Comparison of ENCODE assay signal across 12 cellular contexts in genomic region chr3:50258979-50259378, GRCh38. TPM values are rescaled to one million over a fixed set of nuclear protein-coding genes. Genes with fewer than 3 reads are reported as not detected.
DNase-seq lines count a peak whose midpoint lies in the region; ATAC-seq, FAIRE-seq and TF ChIP-seq lines count a peak whose summit lies in the region.
"Had no signal": no experiment of that assay in that cellular context is flagged by ENCODE, and none has a peak within 500 bp of the region (broad histone marks: within the 10 kb centered on the region; RNA-seq: fewer than 3 reads in every experiment).

No MANE protein-coding gene starts in this region.

- H3K36me3 ChIP-seq in GM23248 (ENCODE audit: low read depth): peaks cover 13% of the 10 kb centered on the region
- peaks cover 19 to 20% of the 10 kb centered on the region in 2 experiments for H3K36me3 ChIP-seq in keratinocyte (ENCODE audit: control insufficient read depth in 2 of 2, extremely low read depth in 1 of 2, insufficient read depth in 2 of 2, low read length in 2 of 2)

- peaks cover 35% of the 10 kb centered on the region for H3K79me2 ChIP-seq in GM23248 (ENCODE audit: insufficient read depth)
- no peaks in the 10 kb centered on the region for H3K79me2 ChIP-seq in keratinocyte (ENCODE audit: control insufficient read depth, insufficient read depth, low read length)

- WGBS in GM23248 (ENCODE audit: low coverage in 1 of 2, low lambda C conversion rate in 2 of 2, missing lambda C conversion rate in 2 of 2), 2 experiments: 46 to 54% methylated on average over 16 of the region's 16 CpGs

- H3K27me3 Mint-ChIP-seq in activated T-helper 17 cell treated with anti-CD3 and anti-CD28 coated beads, Interleukin-2, amount 50 U/mL, for 72 hours: no peaks in the 10 kb centered on the region

- peak overlapping the region; percentile 68 for H3K4me3 Mint-ChIP-seq in activated T-helper 17 cell treated with anti-CD3 and anti-CD28 coated beads, Interleukin-2, amount 50 U/mL, for 72 hours

- no peak overlapping the region for H3K9ac ChIP-seq in GM23248
- H3K9ac ChIP-seq in keratinocyte (ENCODE audit: control insufficient read depth, extremely low read depth, insufficient read depth, low read length): no peak overlapping the region

- H4K20me1 ChIP-seq in GM23248 (ENCODE audit: insufficient read depth) (no peaks in the 10 kb centered on the region), keratinocyte (ENCODE audit: control insufficient read depth, extremely low read depth, insufficient read depth, low read length) (no peaks in the 10 kb centered on the region)

- H3K4me2 ChIP-seq in GM23248 (ENCODE audit: unreplicated experiment): no peak overlapping the region
- H3K4me2 ChIP-seq in keratinocyte (ENCODE audit: control insufficient read depth, extremely low read depth, insufficient read depth, low read depth, low read length): no peak overlapping the region

- no peak overlapping the region for H3K4me3 ChIP-seq in GM23248
- no peak overlapping the region for H3K4me3 ChIP-seq in keratinocyte (ENCODE audit: control insufficient read depth in 2 of 3, extremely low read depth in 1 of 3, insufficient read depth in 2 of 3, low read depth in 1 of 3, low read length in 3 of 3)
- no peak overlapping the region for H3K4me3 ChIP-seq in skin epidermis

- H3K9me1 ChIP-seq in keratinocyte (ENCODE audit: control insufficient read depth, extremely low read depth, insufficient read depth, low read length): no peaks in the 10 kb centered on the region

- DNase-seq in GM23248 (no peak), keratinocyte (ENCODE audit: low read depth, low spot score) (no peak), iPS-NIHi7 (ENCODE audit: extremely low spot score) (no peak), T-helper 9 cell (no peak)
- DNase-seq: NCI-H1105, NCI-H748 treated with DMSO at 0.1 percent for 48 hours had no signal

- H3K9me3 Mint-ChIP-seq in activated T-helper 17 cell treated with anti-CD3 and anti-CD28 coated beads, Interleukin-2, amount 50 U/mL, for 72 hours: no peaks in the 10 kb centered on the region

- H2AFZ ChIP-seq in GM23248 (no peak overlapping the region), keratinocyte (ENCODE audit: control insufficient read depth, low read length) (no peak overlapping the region)

- H3K9me3 ChIP-seq in GM23248 (ENCODE audit: low read depth): no peaks in the 10 kb centered on the region
- H3K9me3 ChIP-seq in keratinocyte (ENCODE audit: control insufficient read depth, low read depth, low read length): no peaks in the 10 kb centered on the region

- 0 out of 2 replicates have a peak overlapping the region, but pooled peaks have one; percentile 4 for H3K27ac ChIP-seq in GM23248
- peak overlapping the region; percentile 20 for H3K27ac ChIP-seq in keratinocyte (ENCODE audit: control insufficient read depth, insufficient read depth, low read length)
- H3K27ac ChIP-seq in skin epidermis: peak overlapping the region in 15 of 21 experiments; percentile 4 to 99 (median 96)

- peaks cover 6% of the 10 kb centered on the region; the same call in 1 of the 2 replicates for H3F3A ChIP-seq in GM23248 (ENCODE audit: insufficient read depth)

- no peaks in the 10 kb centered on the region for H3K4me1 Mint-ChIP-seq in activated T-helper 17 cell treated with anti-CD3 and anti-CD28 coated beads, Interleukin-2, amount 50 U/mL, for 72 hours

- ATAC-seq in activated T-helper 17 cell treated with anti-CD3 and anti-CD28 coated beads, Interleukin-2, amount 50 U/mL, for 72 hours (replicated peaks): no peak
- no peak for ATAC-seq in GM19467 (IDR thresholded peaks at IDR 0.05; ENCODE audit: unreplicated experiment)
- ATAC-seq in GM19452 (IDR thresholded peaks at IDR 0.05; ENCODE audit: unreplicated experiment): no peak

- H3K4me1 ChIP-seq in GM23248 (ENCODE audit: insufficient read depth): peaks cover 9% of the 10 kb centered on the region
- H3K4me1 ChIP-seq in keratinocyte (ENCODE audit: control insufficient read depth, extremely low read depth, insufficient read depth, low read length): peaks cover 30% of the 10 kb centered on the region

- peak overlapping the region; percentile 56 for H3K27ac Mint-ChIP-seq in activated T-helper 17 cell treated with anti-CD3 and anti-CD28 coated beads, Interleukin-2, amount 50 U/mL, for 72 hours

- FAIRE-seq in keratinocyte (lab: Jason Lieb, UNC): no peak

- dilution Hi-C loops in keratinocyte (cut with MboI; ENCODE audit: extremely low pct_ligation_motif_present, low sequenced_read_pairs): no loop called here

- in situ Hi-C loops in GM23248 (cut with MboI): no loop called here

- H3K27me3 ChIP-seq in GM23248 (replicated peaks; ENCODE audit: insufficient read depth): no peaks in the 10 kb centered on the region
- no peaks in the 10 kb centered on the region for H3K27me3 ChIP-seq in keratinocyte (ENCODE audit: control insufficient read depth, extremely low read depth, insufficient read depth, low read length)

- TF ChIP-seq CTCF in keratinocyte (optimal IDR thresholded peaks at IDR 0.05 in 1 of 3, IDR thresholded peaks at IDR 0.05 in 1 of 3, conservative IDR thresholded peaks at IDR 0.05 in 1 of 3; ENCODE audit: extremely low read depth in 1 of 3, insufficient read depth in 2 of 3, low read length in 3 of 3): no peak

- no peaks in the 10 kb centered on the region for H3K9me2 ChIP-seq in GM23248 (ENCODE audit: insufficient read depth)

- peaks cover 60% of the 10 kb centered on the region for H3K36me3 Mint-ChIP-seq in activated T-helper 17 cell treated with anti-CD3 and anti-CD28 coated beads, Interleukin-2, amount 50 U/mL, for 72 hours (ENCODE audit: low read depth)

RNA-seq across cellular contexts. Expression of gene SEMA3B, which starts 10.0 kb away (rescaled TPM):
- total RNA-seq in GM23248 (2014; rRNA removed; shearing (Covaris generic)): 8.8 and 13.3 TPM in 2 replicates
- polyA plus RNA-seq in GM23248 (2016; fragmentation: Nextera tagmentation; extraction: Ambion mirVana) (7.6 and 8.4 TPM in 2 replicates), keratinocyte (0.33 to 0.81 TPM (median 0.58 TPM) in 3 replicates)
- total RNA-seq in activated T-helper 17 cell treated with anti-CD3 and anti-CD28 coated beads, Interleukin-2, amount 50 U/mL, for 72 hours: 1 to 10 TPM; 1.2 to 2.3 TPM
- 1.2 TPM for polyA plus RNA-seq in keratinocyte (2011; ENCODE audit: low read depth)
- 0.23 and 0.26 TPM in 2 replicates for polyA plus RNA-seq in keratinocyte (2011; cell fraction: cytosol; rRNA removed)
- 2.5 and 3.3 TPM in 2 replicates for polyA plus RNA-seq in keratinocyte (2011; cell fraction: nucleus; rRNA removed)
- 0.52 and 0.86 TPM in 2 replicates for polyA plus RNA-seq in keratinocyte (2012; ENCODE audit: low replicate concordance)
- 0.29 to 0.33 TPM (median 0.30 TPM) in 3 replicates for polyA minus RNA-seq in keratinocyte
- 8.8 TPM for polyA minus RNA-seq in keratinocyte (2011; cell fraction: cytosol; rRNA and poly(A)+ RNA removed)
- polyA minus RNA-seq in keratinocyte (2011; cell fraction: nucleus; rRNA and poly(A)+ RNA removed): 2.9 and 3.7 TPM in 2 replicates

RNA-seq across cellular contexts. Expression of gene LSMEM2, which starts 19.9 kb away (rescaled TPM):
- not detected in 2 replicates for total RNA-seq in GM23248 (2014; rRNA removed; shearing (Covaris generic))
- polyA plus RNA-seq in GM23248 (2016; fragmentation: Nextera tagmentation; extraction: Ambion mirVana) (not detected in 2 replicates), keratinocyte (not detected in 3 replicates)
- under 1 TPM in 1 of 2 donors, not detected in 1; 0.34 TPM for total RNA-seq in activated T-helper 17 cell treated with anti-CD3 and anti-CD28 coated beads, Interleukin-2, amount 50 U/mL, for 72 hours
- polyA plus RNA-seq in keratinocyte (2011; ENCODE audit: low read depth): not detected
- not detected in 2 replicates for polyA plus RNA-seq in keratinocyte (2011; cell fraction: cytosol; rRNA removed)
- 0.17 TPM in 1 of 2 replicates, not detected in the other for polyA plus RNA-seq in keratinocyte (2011; cell fraction: nucleus; rRNA removed)
- not detected in 2 replicates for polyA plus RNA-seq in keratinocyte (2012; ENCODE audit: low replicate concordance)
- not detected in 3 replicates for polyA minus RNA-seq in keratinocyte
- not detected for polyA minus RNA-seq in keratinocyte (2011; cell fraction: cytosol; rRNA and poly(A)+ RNA removed)
- polyA minus RNA-seq in keratinocyte (2011; cell fraction: nucleus; rRNA and poly(A)+ RNA removed): not detected in 2 replicates
- total RNA-seq: fibroblast of villous mesenchyme; T-helper 1 cell treated with Interleukin-12 subunit alpha and Interleukin-12 subunit beta and Interleukin-4 antibody, amounts not matched to agents 30 ng/mL and 1 ng/mL, for 36 hours had no signal

RNA-seq across cellular contexts. Expression of gene GNAI2, which starts 23.0 kb away (rescaled TPM):
- 393 and 427 TPM in 2 replicates for total RNA-seq in GM23248 (2014; rRNA removed; shearing (Covaris generic))
- polyA plus RNA-seq in GM23248 (2016; fragmentation: Nextera tagmentation; extraction: Ambion mirVana) (424 and 426 TPM in 2 replicates), keratinocyte (268 to 419 TPM (median 341 TPM) in 3 replicates)
- 100 to 1,000 TPM; 283 to 392 TPM for total RNA-seq in activated T-helper 17 cell treated with anti-CD3 and anti-CD28 coated beads, Interleukin-2, amount 50 U/mL, for 72 hours
- polyA plus RNA-seq in keratinocyte (2011; ENCODE audit: low read depth): 90.9 TPM
- polyA plus RNA-seq in keratinocyte (2011; cell fraction: cytosol; rRNA removed): 360 and 497 TPM in 2 replicates
- 163 and 215 TPM in 2 replicates for polyA plus RNA-seq in keratinocyte (2011; cell fraction: nucleus; rRNA removed)
- 96.9 and 241 TPM in 2 replicates for polyA plus RNA-seq in keratinocyte (2012; ENCODE audit: low replicate concordance)
- polyA minus RNA-seq in keratinocyte: 357 to 545 TPM (median 495 TPM) in 3 replicates
- polyA minus RNA-seq in keratinocyte (2011; cell fraction: cytosol; rRNA and poly(A)+ RNA removed): 236 TPM
- 63.3 and 89.7 TPM in 2 replicates for polyA minus RNA-seq in keratinocyte (2011; cell fraction: nucleus; rRNA and poly(A)+ RNA removed)

RNA-seq across cellular contexts. Expression of gene IFRD2, which starts 33.2 kb away (rescaled TPM):
- total RNA-seq in GM23248 (2014; rRNA removed; shearing (Covaris generic)): 86.6 and 90.2 TPM in 2 replicates
- 85.4 and 90.6 TPM in 2 replicates for polyA plus RNA-seq in GM23248 (2016; fragmentation: Nextera tagmentation; extraction: Ambion mirVana)
- 100 to 1,000 TPM in 1 of 2 donors, 10 to 100 TPM in 1; 59.2 to 139 TPM for total RNA-seq in activated T-helper 17 cell treated with anti-CD3 and anti-CD28 coated beads, Interleukin-2, amount 50 U/mL, for 72 hours
- 43.1 to 90.4 TPM (median 50.3 TPM) in 3 replicates for polyA plus RNA-seq in keratinocyte
- polyA plus RNA-seq in keratinocyte (2011; ENCODE audit: low read depth): 25.7 TPM
- 48.9 and 70.6 TPM in 2 replicates for polyA plus RNA-seq in keratinocyte (2011; cell fraction: cytosol; rRNA removed)
- 110 and 122 TPM in 2 replicates for polyA plus RNA-seq in keratinocyte (2011; cell fraction: nucleus; rRNA removed)
- polyA plus RNA-seq in keratinocyte (2012; ENCODE audit: low replicate concordance): 67.8 and 89.0 TPM in 2 replicates
- 48.6 to 148 TPM (median 53.7 TPM) in 3 replicates for polyA minus RNA-seq in keratinocyte
- polyA minus RNA-seq in keratinocyte (2011; cell fraction: cytosol; rRNA and poly(A)+ RNA removed): 67.9 TPM
- 32.0 and 34.3 TPM in 2 replicates for polyA minus RNA-seq in keratinocyte (2011; cell fraction: nucleus; rRNA and poly(A)+ RNA removed)

RNA-seq across cellular contexts. Expression of gene HYAL3, which starts 40.2 kb away (rescaled TPM):
- total RNA-seq in GM23248 (2014; rRNA removed; shearing (Covaris generic)): 3.0 and 9.6 TPM in 2 replicates
- polyA plus RNA-seq in GM23248 (2016; fragmentation: Nextera tagmentation; extraction: Ambion mirVana) (5.7 and 7.6 TPM in 2 replicates), keratinocyte (6.6 to 15.6 TPM (median 10.3 TPM) in 3 replicates)
- 10 to 100 TPM; 12.2 to 13.0 TPM for total RNA-seq in activated T-helper 17 cell treated with anti-CD3 and anti-CD28 coated beads, Interleukin-2, amount 50 U/mL, for 72 hours
- 1.3 TPM for polyA plus RNA-seq in keratinocyte (2011; ENCODE audit: low read depth)
- polyA plus RNA-seq in keratinocyte (2011; cell fraction: cytosol; rRNA removed): 8.8 and 15.8 TPM in 2 replicates
- 14.3 and 18.5 TPM in 2 replicates for polyA plus RNA-seq in keratinocyte (2011; cell fraction: nucleus; rRNA removed)
- polyA plus RNA-seq in keratinocyte (2012; ENCODE audit: low replicate concordance): 3.2 and 9.2 TPM in 2 replicates
- polyA minus RNA-seq in keratinocyte: 5.2 to 15.4 TPM (median 14.1 TPM) in 3 replicates
- polyA minus RNA-seq in keratinocyte (2011; cell fraction: cytosol; rRNA and poly(A)+ RNA removed): 15.5 TPM
- polyA minus RNA-seq in keratinocyte (2011; cell fraction: nucleus; rRNA and poly(A)+ RNA removed): 7.7 and 8.8 TPM in 2 replicates

Comparison
In these comparisons a context has a peak if more than half of its experiments do, and no peak if none do; other contexts are left out.
1. H3K27ac ChIP-seq: peak in every context shown above with its lines; median percentile 96 in skin epidermis; 20 in keratinocyte; 4 in GM23248.